12 cellular contexts compared by ENCODE assay signal in the genomic region with DNA sequence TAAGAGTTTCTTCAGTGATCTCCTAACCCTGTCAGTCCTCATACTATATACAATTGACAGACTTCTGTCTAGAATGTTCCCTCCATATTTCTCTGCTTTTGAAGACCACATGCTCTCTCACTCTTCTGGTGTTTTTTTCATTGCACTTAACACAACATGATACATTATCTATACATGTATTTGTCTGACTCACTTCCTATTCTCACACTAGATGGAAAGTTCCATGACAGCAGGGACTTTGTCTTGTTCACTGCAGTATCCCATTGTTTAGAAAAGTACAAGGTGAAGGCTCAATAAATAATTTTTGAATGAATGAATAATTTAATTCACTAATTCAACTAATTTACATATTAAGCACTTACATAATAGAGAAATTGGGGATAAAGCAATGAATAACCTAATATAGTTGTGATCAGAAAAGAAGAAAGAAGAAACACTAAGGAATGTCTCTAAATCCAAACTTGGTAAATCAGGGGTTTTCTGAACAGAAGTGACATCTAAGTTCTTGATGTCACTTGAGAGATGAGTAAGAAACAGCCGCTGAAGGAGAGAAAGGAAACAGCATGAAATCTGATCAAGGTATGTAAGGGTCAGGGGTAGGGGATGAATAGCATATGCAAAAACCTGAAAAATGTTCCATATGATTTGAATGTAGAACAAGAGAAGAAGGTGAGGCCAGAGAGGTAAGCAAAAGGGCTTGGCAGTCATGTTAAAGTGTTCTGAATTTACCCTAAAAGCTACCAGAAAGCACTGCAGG.
DNase-seq lines count a peak whose midpoint lies in the region; ATAC-seq and TF ChIP-seq lines count a peak whose summit lies in the region.
"Had no signal": no experiment of that assay in that cellular context is flagged by ENCODE, and none has a peak within 500 bp of the region (broad histone marks: within the 10 kb centered on the region; RNA-seq: fewer than 3 reads in every experiment).

No MANE protein-coding gene starts in this region.

- H3K27ac ChIP-seq in RWPE2 (ENCODE audit: poor library complexity, severe bottlenecking) (no peak overlapping the region), tibial artery (no peak overlapping the region)
- H3K27ac ChIP-seq: left lung, PC-9 had no signal

- ATAC-seq in HG02571 (IDR thresholded peaks at IDR 0.05; ENCODE audit: unreplicated experiment) (peak; percentile 52), RWPE2 (ENCODE audit: low read depth) (peak; percentile 48; the same call in 2 of the 3 replicates), GM19328 (IDR thresholded peaks at IDR 0.05; ENCODE audit: unreplicated experiment) (no peak)
- ATAC-seq in stimulated activated naive CD8-positive, alpha-beta T cell treated with anti-CD3 and anti-CD28 coated beads, Interleukin-15, amount 100 ng/mL, for 72 hours, result peak; percentile 93
- ATAC-seq: left lung had no signal

- TF ChIP-seq CTCF in RWPE2 (IDR thresholded peaks at IDR 0.05; ENCODE audit: poor library complexity, severe bottlenecking), result no peak
- no peak for TF ChIP-seq CTCF in tibial artery (IDR thresholded peaks at IDR 0.05)

- H3K4me3 ChIP-seq in RWPE2 (ENCODE audit: severe bottlenecking), result no peak overlapping the region
- H3K4me3 ChIP-seq in tibial artery, result no peak overlapping the region
- H3K4me3 ChIP-seq: left lung, PC-9 had no signal

- H3K27me3 ChIP-seq in RWPE2 (ENCODE audit: insufficient read depth, poor library complexity, severe bottlenecking), result no peaks in the 10 kb centered on the region
- no peaks in the 10 kb centered on the region for H3K27me3 ChIP-seq in tibial artery
- H3K27me3 ChIP-seq: left lung had no signal

- DNase-seq in stimulated activated CD4-positive, alpha-beta T cell treated with anti-CD3 and anti-CD28 coated beads, Interleukin-2, amount 100 ng/mL, for 4 hours (ENCODE audit: low read depth), result peak; percentile 4
- no peak for DNase-seq in stimulated activated CD4-positive, alpha-beta T cell treated with anti-CD3 and anti-CD28 coated beads, Interleukin-2, amount 100 ng/mL, for 48 hours
- DNase-seq in RWPE2 (ENCODE audit: low spot score) (no peak), tibial artery (no peak), NCI-H82 treated with DMSO at 0.1 percent for 48 hours (lab: John Stamatoyannopoulos, UW; ENCODE audit: unreplicated experiment) (no peak)
- DNase-seq in stimulated activated naive CD8-positive, alpha-beta T cell treated with anti-CD3 and anti-CD28 coated beads, Interleukin-15, amount 100 ng/mL, for 72 hours, result no peak
- DNase-seq: AML-193, left lung, NCI-H1105, PC-9 had no signal

- H3K27me3 Mint-ChIP-seq in stimulated activated naive CD8-positive, alpha-beta T cell treated with anti-CD3 and anti-CD28 coated beads, Interleukin-15, amount 100 ng/mL, for 72 hours, result no peaks in the 10 kb centered on the region

- H3K4me1 Mint-ChIP-seq in stimulated activated naive CD8-positive, alpha-beta T cell treated with anti-CD3 and anti-CD28 coated beads, Interleukin-15, amount 100 ng/mL, for 72 hours, result no peaks in the 10 kb centered on the region

- peaks cover 5% of the 10 kb centered on the region for H3K4me1 ChIP-seq in RWPE2 (ENCODE audit: insufficient read depth, poor library complexity, severe bottlenecking)
- no peaks in the 10 kb centered on the region for H3K4me1 ChIP-seq in tibial artery
- H3K4me1 ChIP-seq: left lung had no signal

- H3K4me3 Mint-ChIP-seq in stimulated activated naive CD8-positive, alpha-beta T cell treated with anti-CD3 and anti-CD28 coated beads, Interleukin-15, amount 100 ng/mL, for 72 hours, result no peak overlapping the region

- no peak overlapping the region for H3K27ac Mint-ChIP-seq in stimulated activated naive CD8-positive, alpha-beta T cell treated with anti-CD3 and anti-CD28 coated beads, Interleukin-15, amount 100 ng/mL, for 72 hours

- H3K9me3 ChIP-seq in RWPE2 (ENCODE audit: severe bottlenecking) (no peaks in the 10 kb centered on the region), tibial artery (no peaks in the 10 kb centered on the region)
- H3K9me3 ChIP-seq: left lung had no signal

- intact Hi-C loops in tibial artery (cut with DNase I; ENCODE audit: low total_unique reads), result no loop called here

- H3K36me3 ChIP-seq in RWPE2 (ENCODE audit: low read depth), result peaks cover 50% of the 10 kb centered on the region
- H3K36me3 ChIP-seq in tibial artery, result peaks cover 9 to 18% (median 17%) of the 10 kb centered on the region in 3 donors

- H3K9me3 Mint-ChIP-seq in stimulated activated naive CD8-positive, alpha-beta T cell treated with anti-CD3 and anti-CD28 coated beads, Interleukin-15, amount 100 ng/mL, for 72 hours, result no peaks in the 10 kb centered on the region
